ENCODE assay signal across 25 cellular contexts in the genomic region with DNA sequence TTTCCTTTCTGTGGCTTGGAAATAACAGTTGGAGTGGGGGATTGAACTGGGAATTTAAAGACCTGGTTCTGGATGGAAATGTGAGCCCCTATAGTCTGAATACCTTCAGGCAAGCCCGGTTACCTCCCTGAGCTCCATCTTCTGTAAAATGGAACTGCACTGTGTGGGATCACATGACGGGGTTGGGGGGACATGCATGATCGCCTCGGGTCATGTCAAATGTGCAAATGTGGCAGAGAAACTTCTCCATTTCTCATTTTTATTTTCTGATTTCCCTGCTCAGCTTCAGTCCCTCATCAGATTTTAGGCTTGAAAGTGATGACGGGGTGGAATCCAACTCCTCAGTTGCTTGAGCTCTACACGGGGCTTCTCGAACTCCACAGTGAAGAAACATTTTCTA. TPM values are rescaled to one million over a fixed set of nuclear protein-coding genes. Genes with fewer than 3 reads are reported as not detected.
"Had no signal": no experiment of that assay in that cellular context is flagged by ENCODE, and none has a peak within 500 bp of the region (broad histone marks: within the 10 kb centered on the region; RNA-seq: fewer than 3 reads in every experiment).

No MANE protein-coding gene starts in this region.

- H3K36me3 Mint-ChIP-seq: IgD-negative memory B cell had no signal

- H3K27me3 ChIP-seq: Peyer's patch had no signal

- H3K27ac ChIP-seq: HL-60, PC-9, Peyer's patch, SJCRH30 had no signal

- ATAC-seq: Right ventricle myocardium inferior, SK-N-SH treated with all-trans-retinoic acid at 6 μM for 48 hours had no signal

- H3K9me3 Mint-ChIP-seq: IgD-negative memory B cell had no signal

- H2AFZ ChIP-seq: PC-9 had no signal

- H3K36me3 ChIP-seq: MG63, Peyer's patch, SJCRH30 had no signal

- DNase-seq: KBM-7, MG63, NCI-H1092, NCI-H1105 treated with DMSO at 0.1 percent for 48 hours, NCI-H1436, NCI-H187, NCI-H2029, NCI-H2081 treated with DMSO at 0.1 percent for 48 hours, NCI-H2171, NCI-H226, NCI-H446, NCI-H510A, NCI-H524 treated with DMSO at 0.1 percent for 48 hours, NCI-H69, NCI-H774, OCI-M1, PC-9, SHP77 treated with DMSO at 0.1 percent for 48 hours, SJCRH30 had no signal

- H3K4me1 ChIP-seq: SJCRH30 had no signal

- H3K4me3 ChIP-seq: MG63, PC-9, Peyer's patch, SJCRH30 had no signal

- H3K9me3 ChIP-seq: MG63, Peyer's patch, SJCRH30 had no signal

RNA-seq across cellular contexts. Expression of a gene that starts 1.5 kb away (rescaled TPM):
- total RNA-seq: PC-9, Right ventricle myocardium inferior, RPMI7951, SJCRH30 had no signal
- polyA plus RNA-seq: IgD-negative memory B cell had no signal

RNA-seq across cellular contexts. Expression of a gene that starts 4.5 kb away (rescaled TPM):
- total RNA-seq: SJCRH30 had no signal

RNA-seq across cellular contexts. Expression of a gene that starts 14.6 kb away (rescaled TPM):
- total RNA-seq: PC-9, Right ventricle myocardium inferior, SJCRH30 had no signal
- polyA plus RNA-seq: IgD-negative memory B cell had no signal

RNA-seq across cellular contexts. Expression of a gene that starts 14.8 kb away (rescaled TPM):
- total RNA-seq: SJCRH30 had no signal
- polyA plus RNA-seq: IgD-negative memory B cell had no signal

RNA-seq across cellular contexts. Expression of a gene that starts 16.4 kb away (rescaled TPM):
- total RNA-seq: PC-9, Right ventricle myocardium inferior, RPMI7951, SJCRH30 had no signal
- polyA plus RNA-seq: IgD-negative memory B cell had no signal
